Comparison of ENCODE assay signal across 8 cellular contexts in genomic region chr15:50764331-50765201, GRCh38. TPM values are rescaled to one million over a fixed set of nuclear protein-coding genes. Genes with fewer than 3 reads are reported as not detected.
DNase-seq lines count a peak whose midpoint lies in the region; ATAC-seq, FAIRE-seq and TF ChIP-seq lines count a peak whose summit lies in the region.

No MANE protein-coding gene starts in this region.

- H3K36me3 ChIP-seq in A673 (ENCODE audit: insufficient read depth, low read length, poor library complexity, severe bottlenecking) (no peaks in the 10 kb centered on the region), KOPT-K1 (ENCODE audit: insufficient read depth, low read length) (no peaks in the 10 kb centered on the region)

- intact Hi-C loops in A673 (cut with micrococcal nuclease; ENCODE audit: unreplicated experiment), result loop anchor here (10.0 kb wide), 1 partner anchor 110 kb away; no protein-coding TSS in a partner anchor
- intact Hi-C loops in left ventricle myocardium superior (cut with micrococcal nuclease), result no loop called here
- intact Hi-C loops in sciatic nerve (cut with DNase I), result no loop called here

- ATAC-seq in left ventricle myocardium superior, result peak; percentile 1
- peak; percentile 23 for ATAC-seq in sciatic nerve
- ATAC-seq in HG03439 (IDR thresholded peaks at IDR 0.05; ENCODE audit: unreplicated experiment), result no peak

- no peaks in the 10 kb centered on the region for H3K4me1 ChIP-seq in A673 (ENCODE audit: insufficient read depth, low read length, poor library complexity, severe bottlenecking)

- no peak for TF ChIP-seq POLR2A in GM12892 (IDR thresholded peaks at IDR 0.05; ENCODE audit: low read depth, low read length)

- H3K27me3 ChIP-seq in A673 (replicated peaks; ENCODE audit: insufficient read depth, low read depth, low read length, poor library complexity), result no peaks in the 10 kb centered on the region

- peak overlapping the region; percentile 100 for H3K27ac Mint-ChIP-seq in activated naive CD8-positive, alpha-beta T cell

- peak overlapping the region; percentile 100 for H3K4me3 Mint-ChIP-seq in activated naive CD8-positive, alpha-beta T cell

- H3K9me3 Mint-ChIP-seq in activated naive CD8-positive, alpha-beta T cell (ENCODE audit: low read depth), result no peaks in the 10 kb centered on the region

- POLR2A ChIA-PET in A673 (lab: Charles Lee; ENCODE audit: low non-redundant PET), result no interaction called here

- CTCF ChIA-PET in A673 (lab: Charles Lee), result no interaction called here

- H3K27ac ChIP-seq in A673 (ENCODE audit: low read depth, low read length, poor library complexity, severe bottlenecking) (peak overlapping the region; percentile 77), KOPT-K1 (ENCODE audit: low read depth, low read length, poor library complexity, severe bottlenecking) (peak overlapping the region; percentile 91)

- no peak for TF ChIP-seq CTCF in A673 (conservative IDR thresholded peaks at IDR 0.05; ENCODE audit: low read depth, low read length)

- TSS peak; percentile 76 for BruUV-seq in A673 (replicated peaks; lab: Mats Ljungman, UMichigan)

- peak overlapping the region; percentile 60 for H3K4me3 ChIP-seq in A673 (ENCODE audit: low read depth, low read length, poor library complexity, severe bottlenecking)

- no peaks in the 10 kb centered on the region for H3K27me3 Mint-ChIP-seq in activated naive CD8-positive, alpha-beta T cell

- peaks cover 7% of the 10 kb centered on the region for H3K36me3 Mint-ChIP-seq in activated naive CD8-positive, alpha-beta T cell

- H3K9me3 ChIP-seq in A673 (ENCODE audit: low read depth, low read length, poor library complexity, severe bottlenecking) (no peaks in the 10 kb centered on the region), KOPT-K1 (ENCODE audit: insufficient read depth, low read length, poor library complexity, severe bottlenecking) (no peaks in the 10 kb centered on the region)

- no peak for DNase-seq in A673 (ENCODE audit: low spot score)
- DNase-seq in GM12892 (ENCODE audit: insufficient read length), result no peak
- DNase-seq in left ventricle myocardium superior, result no peak
- DNase-seq in sciatic nerve (ENCODE audit: low spot score), result no peak
- DNase-seq in NCI-H748 (lab: John Stamatoyannopoulos, UW; ENCODE audit: unreplicated experiment), result no peak

- peak; percentile 64 for FAIRE-seq in GM12892 (lab: Jason Lieb, UNC)

- H3K4me1 Mint-ChIP-seq in activated naive CD8-positive, alpha-beta T cell (ENCODE audit: low read depth), result peaks cover 57% of the 10 kb centered on the region

RNA-seq across cellular contexts. Expression of gene SPPL2A, which starts 0.9 kb away (rescaled TPM):
- total RNA-seq in A673 (2021), result 91.6 and 100 TPM in 2 replicates
- 56.1 TPM for polyA plus RNA-seq in GM12892 (2012; ENCODE audit: missing spikeins)
- total RNA-seq in left ventricle myocardium superior, result 97.4 TPM
- total RNA-seq in sciatic nerve, result 117 TPM
